Comparison of ENCODE assay signal across 9 cellular contexts in genomic region chr7:140640060-140640611, GRCh38. TPM values are rescaled to one million over a fixed set of nuclear protein-coding genes. Genes with fewer than 3 reads are reported as not detected.
A peak's percentile ranks its signal among the peaks of the same experiment; 100 is the strongest.
DNase-seq lines count a peak whose midpoint lies in the region; ATAC-seq and TF ChIP-seq lines count a peak whose summit lies in the region.
"Had no signal": no experiment of that assay in that cellular context is flagged by ENCODE, and none has a peak within 500 bp of the region (broad histone marks: within the 10 kb centered on the region; RNA-seq: fewer than 3 reads in every experiment).

No MANE protein-coding gene starts in this region.

- H3K9me3 ChIP-seq in duodenal mucosa (ENCODE audit: control insufficient read depth in 1 of 2, low read length in 2 of 2) (no peaks in the 10 kb centered on the region), lower lobe of right lung (no peaks in the 10 kb centered on the region), thyroid gland (no peaks in the 10 kb centered on the region)

- peak overlapping the region in 1 of 2 donors; percentile 12 for H3K9ac ChIP-seq in duodenal mucosa (ENCODE audit: low read depth in 1 of 2, low read length in 2 of 2)

- 1 to 2% methylated on average over 19 to 35 of the region's 71 CpGs for WGBS in thyroid gland, 2 donors

- no peak for TF ChIP-seq POLR2A in thyroid gland (IDR thresholded peaks at IDR 0.05)

- ATAC-seq in lower lobe of right lung (peak; percentile 56 to 70), HG03025 (IDR thresholded peaks at IDR 0.05; ENCODE audit: low FRiP score, unreplicated experiment) (no peak), GM18873 (IDR thresholded peaks at IDR 0.05; ENCODE audit: low FRiP score, unreplicated experiment) (no peak)

- peaks cover 3 to 8% of the 10 kb centered on the region in 2 donors for H3K4me1 ChIP-seq in duodenal mucosa (ENCODE audit: control insufficient read depth in 1 of 2, insufficient read depth in 2 of 2, low read length in 2 of 2)
- peaks cover 32% of the 10 kb centered on the region for H3K4me1 ChIP-seq in lower lobe of right lung
- peaks cover 3 to 8% of the 10 kb centered on the region in 2 donors for H3K4me1 ChIP-seq in thyroid gland

- DNase-seq in NCI-H146 (lab: John Stamatoyannopoulos, UW) (peak; percentile 52), NCI-H146 treated with DMSO at 0.1 percent for 48 hours (lab: John Stamatoyannopoulos, UW; ENCODE audit: unreplicated experiment) (no peak), NCI-H69 (lab: John Stamatoyannopoulos, UW) (peak; percentile 73), lower lobe of right lung (peak; percentile 55), thyroid gland (peak; percentile 23 to 25)

- no peak for TF ChIP-seq CTCF in lower lobe of right lung (IDR thresholded peaks at IDR 0.05)
- no peak for TF ChIP-seq CTCF in thyroid gland (IDR thresholded peaks at IDR 0.05)

- H3K36me3 ChIP-seq in duodenal mucosa (ENCODE audit: control insufficient read depth in 1 of 2, insufficient read depth in 2 of 2, low read length in 2 of 2) (no peaks in the 10 kb centered on the region), lower lobe of right lung (no peaks in the 10 kb centered on the region), thyroid gland (no peaks in the 10 kb centered on the region)

- peaks cover 28 to 34% of the 10 kb centered on the region in 2 donors for H3K27me3 ChIP-seq in duodenal mucosa (ENCODE audit: control insufficient read depth in 1 of 2, insufficient read depth in 2 of 2, low read length in 2 of 2)
- H3K27me3 ChIP-seq in lower lobe of right lung (ENCODE audit: low read depth): peaks cover 54% of the 10 kb centered on the region
- no peaks in the 10 kb centered on the region for H3K27me3 ChIP-seq in thyroid gland

- intact Hi-C loops in lower lobe of right lung (cut with DNase I): no loop called here
- intact Hi-C loops in thyroid gland (cut with DNase I): no loop called here

- H3K4me3 ChIP-seq in duodenal mucosa (ENCODE audit: low read depth in 1 of 2, low read length in 2 of 2): peak overlapping the region; percentile 62 to 70
- peak overlapping the region; percentile 59 for H3K4me3 ChIP-seq in lower lobe of right lung
- H3K4me3 ChIP-seq in thyroid gland (replicated peaks in 1 of 3): peak overlapping the region in 1 of 3 donors; percentile 25

- H3K27ac ChIP-seq in duodenal mucosa (ENCODE audit: low read depth, low read length): peak overlapping the region; percentile 63
- peak overlapping the region; percentile 83 for H3K27ac ChIP-seq in lower lobe of right lung
- no peak overlapping the region for H3K27ac ChIP-seq in thyroid gland
- H3K27ac ChIP-seq: C4-2B had no signal

RNA-seq across cellular contexts. Expression of gene DENND2A, which starts 0.5 kb away (rescaled TPM):
- 19.0 TPM for total RNA-seq in lower lobe of right lung
- total RNA-seq in thyroid gland: 10 to 100 TPM in 1 of 4 donors, 1 to 10 TPM in 3; 2.0 to 10.9 (median 5.1) TPM

RNA-seq across cellular contexts. Expression of gene ADCK2, which starts 32.6 kb away (rescaled TPM):
- total RNA-seq in lower lobe of right lung: 18.9 TPM
- total RNA-seq in thyroid gland: 10 to 100 TPM; 19.9 to 46.1 (median 32.7) TPM

RNA-seq across cellular contexts. Expression of gene NDUFB2, which starts 56.4 kb away (rescaled TPM):
- total RNA-seq in lower lobe of right lung (161 TPM), thyroid gland (100 to 1,000 TPM; 213 to 955 (median 698) TPM)

Comparison
In these comparisons a context has a peak if more than half of its experiments do, and no peak if none do; other contexts are left out.
1. H3K27ac ChIP-seq: peak in duodenal mucosa (single experiment) and lower lobe of right lung (single experiment); none in thyroid gland (0 of 3).
2. ATAC-seq: peak in lower lobe of right lung (2 of 2); none in HG03025 (single experiment) and GM18873 (single experiment).